Comparison of ENCODE assay signal across 1 cellular context in the genomic region with DNA sequence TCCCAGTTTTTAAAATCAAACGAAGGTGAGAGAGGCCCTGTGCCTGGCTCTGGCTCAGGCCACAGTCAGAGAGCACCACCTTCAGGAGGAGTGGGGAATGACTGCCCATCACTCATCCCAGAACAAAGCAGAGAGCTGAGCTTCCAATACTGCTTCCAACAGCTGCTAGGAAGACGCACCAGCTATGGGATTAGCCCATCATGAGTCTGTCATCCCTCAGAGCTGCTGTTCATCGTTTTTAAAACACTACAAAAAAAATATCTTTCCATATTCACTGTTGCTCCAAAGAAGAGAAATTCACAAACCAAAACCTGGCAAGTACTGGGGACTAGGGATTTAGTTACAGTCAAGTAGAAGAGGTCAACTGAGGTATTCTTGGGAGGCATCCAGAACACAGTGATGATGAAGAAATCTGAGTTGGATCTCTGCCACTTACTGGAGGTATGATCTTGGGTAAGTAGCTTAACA.
A peak's percentile ranks its signal among the peaks of the same experiment; 100 is the strongest.
TF ChIP-seq lines count a peak whose summit lies in the region.

No MANE protein-coding gene starts in this region.

TF ChIP-seq in GM12878, 131 proteins besides CTCF, POLR2A, EP300 and RAD21 (continued from another document):
- TF ChIP-seq, protein P1, sequence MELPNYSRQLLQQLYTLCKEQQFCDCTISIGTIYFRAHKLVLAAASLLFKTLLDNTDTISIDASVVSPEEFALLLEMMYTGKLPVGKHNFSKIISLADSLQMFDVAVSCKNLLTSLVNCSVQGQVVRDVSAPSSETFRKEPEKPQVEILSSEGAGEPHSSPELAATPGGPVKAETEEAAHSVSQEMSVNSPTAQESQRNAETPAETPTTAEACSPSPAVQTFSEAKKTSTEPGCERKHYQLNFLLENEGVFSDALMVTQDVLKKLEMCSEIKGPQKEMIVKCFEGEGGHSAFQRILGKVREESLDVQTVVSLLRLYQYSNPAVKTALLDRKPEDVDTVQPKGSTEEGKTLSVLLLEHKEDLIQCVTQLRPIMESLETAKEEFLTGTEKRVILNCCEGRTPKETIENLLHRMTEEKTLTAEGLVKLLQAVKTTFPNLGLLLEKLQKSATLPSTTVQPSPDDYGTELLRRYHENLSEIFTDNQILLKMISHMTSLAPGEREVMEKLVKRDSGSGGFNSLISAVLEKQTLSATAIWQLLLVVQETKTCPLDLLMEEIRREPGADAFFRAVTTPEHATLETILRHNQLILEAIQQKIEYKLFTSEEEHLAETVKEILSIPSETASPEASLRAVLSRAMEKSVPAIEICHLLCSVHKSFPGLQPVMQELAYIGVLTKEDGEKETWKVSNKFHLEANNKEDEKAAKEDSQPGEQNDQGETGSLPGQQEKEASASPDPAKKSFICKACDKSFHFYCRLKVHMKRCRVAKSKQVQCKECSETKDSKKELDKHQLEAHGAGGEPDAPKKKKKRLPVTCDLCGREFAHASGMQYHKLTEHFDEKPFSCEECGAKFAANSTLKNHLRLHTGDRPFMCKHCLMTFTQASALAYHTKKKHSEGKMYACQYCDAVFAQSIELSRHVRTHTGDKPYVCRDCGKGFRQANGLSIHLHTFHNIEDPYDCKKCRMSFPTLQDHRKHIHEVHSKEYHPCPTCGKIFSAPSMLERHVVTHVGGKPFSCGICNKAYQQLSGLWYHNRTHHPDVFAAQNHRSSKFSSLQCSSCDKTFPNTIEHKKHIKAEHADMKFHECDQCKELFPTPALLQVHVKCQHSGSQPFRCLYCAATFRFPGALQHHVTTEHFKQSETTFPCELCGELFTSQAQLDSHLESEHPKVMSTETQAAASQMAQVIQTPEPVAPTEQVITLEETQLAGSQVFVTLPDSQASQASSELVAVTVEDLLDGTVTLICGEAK (IDR thresholded peaks at IDR 0.05; ENCODE audit: borderline replicate concordance): no peak
- TF ChIP-seq, protein P2, sequence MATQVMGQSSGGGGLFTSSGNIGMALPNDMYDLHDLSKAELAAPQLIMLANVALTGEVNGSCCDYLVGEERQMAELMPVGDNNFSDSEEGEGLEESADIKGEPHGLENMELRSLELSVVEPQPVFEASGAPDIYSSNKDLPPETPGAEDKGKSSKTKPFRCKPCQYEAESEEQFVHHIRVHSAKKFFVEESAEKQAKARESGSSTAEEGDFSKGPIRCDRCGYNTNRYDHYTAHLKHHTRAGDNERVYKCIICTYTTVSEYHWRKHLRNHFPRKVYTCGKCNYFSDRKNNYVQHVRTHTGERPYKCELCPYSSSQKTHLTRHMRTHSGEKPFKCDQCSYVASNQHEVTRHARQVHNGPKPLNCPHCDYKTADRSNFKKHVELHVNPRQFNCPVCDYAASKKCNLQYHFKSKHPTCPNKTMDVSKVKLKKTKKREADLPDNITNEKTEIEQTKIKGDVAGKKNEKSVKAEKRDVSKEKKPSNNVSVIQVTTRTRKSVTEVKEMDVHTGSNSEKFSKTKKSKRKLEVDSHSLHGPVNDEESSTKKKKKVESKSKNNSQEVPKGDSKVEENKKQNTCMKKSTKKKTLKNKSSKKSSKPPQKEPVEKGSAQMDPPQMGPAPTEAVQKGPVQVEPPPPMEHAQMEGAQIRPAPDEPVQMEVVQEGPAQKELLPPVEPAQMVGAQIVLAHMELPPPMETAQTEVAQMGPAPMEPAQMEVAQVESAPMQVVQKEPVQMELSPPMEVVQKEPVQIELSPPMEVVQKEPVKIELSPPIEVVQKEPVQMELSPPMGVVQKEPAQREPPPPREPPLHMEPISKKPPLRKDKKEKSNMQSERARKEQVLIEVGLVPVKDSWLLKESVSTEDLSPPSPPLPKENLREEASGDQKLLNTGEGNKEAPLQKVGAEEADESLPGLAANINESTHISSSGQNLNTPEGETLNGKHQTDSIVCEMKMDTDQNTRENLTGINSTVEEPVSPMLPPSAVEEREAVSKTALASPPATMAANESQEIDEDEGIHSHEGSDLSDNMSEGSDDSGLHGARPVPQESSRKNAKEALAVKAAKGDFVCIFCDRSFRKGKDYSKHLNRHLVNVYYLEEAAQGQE (IDR thresholded peaks at IDR 0.05; ENCODE audit: low read depth, low read length): no peak
- no peak for TF ChIP-seq POLR2AphosphoS2 (IDR thresholded peaks at IDR 0.05; ENCODE audit: low read depth, low read length)
- TF ChIP-seq WRNIP1 (IDR thresholded peaks at IDR 0.05; ENCODE audit: borderline replicate concordance, low read depth, low read length): no peak
- no peak for TF ChIP-seq CHD4 (IDR thresholded peaks at IDR 0.05)
- no peak for TF ChIP-seq DPF2 (IDR thresholded peaks at IDR 0.05)
- TF ChIP-seq, protein P3, sequence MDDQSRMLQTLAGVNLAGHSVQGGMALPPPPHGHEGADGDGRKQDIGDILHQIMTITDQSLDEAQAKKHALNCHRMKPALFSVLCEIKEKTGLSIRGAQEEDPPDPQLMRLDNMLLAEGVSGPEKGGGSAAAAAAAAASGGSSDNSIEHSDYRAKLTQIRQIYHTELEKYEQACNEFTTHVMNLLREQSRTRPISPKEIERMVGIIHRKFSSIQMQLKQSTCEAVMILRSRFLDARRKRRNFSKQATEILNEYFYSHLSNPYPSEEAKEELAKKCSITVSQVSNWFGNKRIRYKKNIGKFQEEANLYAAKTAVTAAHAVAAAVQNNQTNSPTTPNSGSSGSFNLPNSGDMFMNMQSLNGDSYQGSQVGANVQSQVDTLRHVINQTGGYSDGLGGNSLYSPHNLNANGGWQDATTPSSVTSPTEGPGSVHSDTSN (IDR thresholded peaks at IDR 0.05; ENCODE audit: insufficient replicate concordance, low read depth, low read length): peak; percentile 25
- no peak for TF ChIP-seq STAT1 (conservative IDR thresholded peaks at IDR 0.05)
- TF ChIP-seq, protein P4, sequence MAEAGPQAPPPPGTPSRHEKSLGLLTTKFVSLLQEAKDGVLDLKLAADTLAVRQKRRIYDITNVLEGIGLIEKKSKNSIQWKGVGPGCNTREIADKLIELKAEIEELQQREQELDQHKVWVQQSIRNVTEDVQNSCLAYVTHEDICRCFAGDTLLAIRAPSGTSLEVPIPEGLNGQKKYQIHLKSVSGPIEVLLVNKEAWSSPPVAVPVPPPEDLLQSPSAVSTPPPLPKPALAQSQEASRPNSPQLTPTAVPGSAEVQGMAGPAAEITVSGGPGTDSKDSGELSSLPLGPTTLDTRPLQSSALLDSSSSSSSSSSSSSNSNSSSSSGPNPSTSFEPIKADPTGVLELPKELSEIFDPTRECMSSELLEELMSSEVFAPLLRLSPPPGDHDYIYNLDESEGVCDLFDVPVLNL (IDR thresholded peaks at IDR 0.05; ENCODE audit: low read depth, low read length): no peak
- TF ChIP-seq SMC3 (IDR thresholded peaks at IDR 0.05; ENCODE audit: borderline replicate concordance, low read length): peak; percentile 15; the same call in 1 of the 2 replicates
- TF ChIP-seq, protein P5, sequence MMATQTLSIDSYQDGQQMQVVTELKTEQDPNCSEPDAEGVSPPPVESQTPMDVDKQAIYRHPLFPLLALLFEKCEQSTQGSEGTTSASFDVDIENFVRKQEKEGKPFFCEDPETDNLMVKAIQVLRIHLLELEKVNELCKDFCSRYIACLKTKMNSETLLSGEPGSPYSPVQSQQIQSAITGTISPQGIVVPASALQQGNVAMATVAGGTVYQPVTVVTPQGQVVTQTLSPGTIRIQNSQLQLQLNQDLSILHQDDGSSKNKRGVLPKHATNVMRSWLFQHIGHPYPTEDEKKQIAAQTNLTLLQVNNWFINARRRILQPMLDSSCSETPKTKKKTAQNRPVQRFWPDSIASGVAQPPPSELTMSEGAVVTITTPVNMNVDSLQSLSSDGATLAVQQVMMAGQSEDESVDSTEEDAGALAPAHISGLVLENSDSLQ (IDR thresholded peaks at IDR 0.05): peak; percentile 49; the same call in 1 of the 2 replicates
- TF ChIP-seq ZBED1 (IDR thresholded peaks at IDR 0.05; ENCODE audit: borderline replicate concordance): no peak
- no peak for TF ChIP-seq CBX3 (IDR thresholded peaks at IDR 0.05; ENCODE audit: borderline replicate concordance, low read depth)
